In genomic region chr14:59836116-59836515, GRCh38 we compare ENCODE assay signal across 26 cellular contexts. TPM values are rescaled to one million over a fixed set of nuclear protein-coding genes. Genes with fewer than 3 reads are reported as not detected.
DNase-seq lines count a peak whose midpoint lies in the region; ATAC-seq, FAIRE-seq and TF ChIP-seq lines count a peak whose summit lies in the region.
"Had no signal": no experiment of that assay in that cellular context is flagged by ENCODE, and none has a peak within 500 bp of the region (broad histone marks: within the 10 kb centered on the region; RNA-seq: fewer than 3 reads in every experiment).

No MANE protein-coding gene starts in this region.

- H3T11ph ChIP-seq in H9 (ENCODE audit: low read length), result no peak overlapping the region

- no peak overlapping the region for H3K4me2 ChIP-seq in astrocyte (ENCODE audit: low read length)
- H3K4me2 ChIP-seq in H9 (ENCODE audit: insufficient read depth, insufficient read length, low read length), result no peak overlapping the region
- H3K4me2 ChIP-seq: GM23338 had no signal

- H3K4me3 ChIP-seq in MG63 (no peak overlapping the region), astrocyte (ENCODE audit: insufficient read depth, low read depth, low read length) (no peak overlapping the region)
- H3K4me3 ChIP-seq: GM23338, HAP-1, K562, SJSA1 had no signal

- no peak for ATAC-seq in HG02678 (IDR thresholded peaks at IDR 0.05; ENCODE audit: unreplicated experiment)
- ATAC-seq: CD8-positive, alpha-beta T cell; GM23338; HepG2; K562 had no signal

- no peak overlapping the region for H2BK15ac ChIP-seq in H9 (ENCODE audit: low read depth, low read length)

- no peak overlapping the region for H2AK5ac ChIP-seq in H9 (ENCODE audit: insufficient read length, low read length)

- H4K91ac ChIP-seq in H9 (ENCODE audit: insufficient read length, low read depth, low read length), result no peak overlapping the region

- no peak overlapping the region for H3K14ac ChIP-seq in H9 (ENCODE audit: insufficient read depth, low read length)

- H2AFZ ChIP-seq in astrocyte (ENCODE audit: low read depth, low read length) (no peak overlapping the region), H9 (ENCODE audit: low read length) (no peak overlapping the region)
- H2AFZ ChIP-seq: GM23338 had no signal

- H3K27me3 Mint-ChIP-seq in astrocyte (ENCODE audit: low read depth, unreplicated experiment) (no peaks in the 10 kb centered on the region), H9 (ENCODE audit: low read depth) (peaks cover 3% of the 10 kb centered on the region)

- no peaks in the 10 kb centered on the region for H3K36me3 Mint-ChIP-seq in astrocyte (ENCODE audit: low read depth, unreplicated experiment)
- no peaks in the 10 kb centered on the region for H3K36me3 Mint-ChIP-seq in H9 (ENCODE audit: insufficient read depth in 1 of 3, low read depth in 3 of 3)
- H3K36me3 Mint-ChIP-seq: CD8-positive, alpha-beta T cell had no signal

- H3K79me2 ChIP-seq in astrocyte (ENCODE audit: insufficient read depth, low read length) (no peaks in the 10 kb centered on the region), H9 (ENCODE audit: insufficient read depth, low read length) (no peaks in the 10 kb centered on the region)

- H3K4me3 Mint-ChIP-seq in astrocyte (ENCODE audit: unreplicated experiment) (no peak overlapping the region), H9 (no peak overlapping the region)
- H3K4me3 Mint-ChIP-seq: B cell; CD8-positive, alpha-beta T cell; GM23338 had no signal

- no peak overlapping the region for H3K23ac ChIP-seq in H9 (ENCODE audit: insufficient read length, low read depth, low read length)

- no peak overlapping the region for H2BK5ac ChIP-seq in H9 (ENCODE audit: insufficient read length, low read length)

- H2BK20ac ChIP-seq in H9 (ENCODE audit: low read depth, low read length, poor library complexity, severe bottlenecking), result no peak overlapping the region

- no peaks in the 10 kb centered on the region for H3K79me1 ChIP-seq in H9 (ENCODE audit: insufficient read depth, low read depth, low read length, poor library complexity, severe bottlenecking)

- no peak overlapping the region for H3K56ac ChIP-seq in H9 (ENCODE audit: insufficient read length, low read depth, low read length)

- H2BK120ac ChIP-seq in H9 (ENCODE audit: low read depth, low read length, poor library complexity, severe bottlenecking), result no peak overlapping the region

- WGBS in H9 (ENCODE audit: extremely low coverage, insufficient read length, low lambda C conversion rate), result no CpG with 5 or more reads among the region's 3 CpGs

- H3K9me3 ChIP-seq in MG63 (no peaks in the 10 kb centered on the region), astrocyte (ENCODE audit: insufficient read depth, low read depth, low read length) (no peaks in the 10 kb centered on the region), H9 (ENCODE audit: control insufficient read depth, low read depth, low read length) (no peaks in the 10 kb centered on the region)
- H3K9me3 ChIP-seq: Caco-2, HAP-1, SJSA1 had no signal

- TF ChIP-seq CTCF in astrocyte (IDR thresholded peaks at IDR 0.05; ENCODE audit: insufficient read depth, low read depth, low read length), result no peak
- no peak for TF ChIP-seq CTCF in H9 (conservative IDR thresholded peaks at IDR 0.05)

- no peak overlapping the region for H4K5ac ChIP-seq in H9 (ENCODE audit: insufficient read length, low read depth, low read length)

- no peak overlapping the region for H3K9ac ChIP-seq in astrocyte (ENCODE audit: low read length)
- no peak overlapping the region for H3K9ac ChIP-seq in H9 (ENCODE audit: extremely low read depth, insufficient read length, low read length)

- H3K9me3 Mint-ChIP-seq in astrocyte (ENCODE audit: unreplicated experiment), result no peaks in the 10 kb centered on the region
- H3K9me3 Mint-ChIP-seq in H9, result no peaks in the 10 kb centered on the region
- H3K9me3 Mint-ChIP-seq: CD8-positive, alpha-beta T cell; GM23338 had no signal

- H3K27ac ChIP-seq in astrocyte (ENCODE audit: low read depth, low read length) (no peak overlapping the region), H9 (ENCODE audit: insufficient read length, low read depth, low read length) (no peak overlapping the region)
- H3K27ac ChIP-seq: C4-2B, SJSA1 had no signal

- H3K27ac Mint-ChIP-seq in astrocyte (ENCODE audit: unreplicated experiment), result no peak overlapping the region
- no peak overlapping the region for H3K27ac Mint-ChIP-seq in H9
- H3K27ac Mint-ChIP-seq: B cell; CD8-positive, alpha-beta T cell; GM23338 had no signal

- no peak overlapping the region for H3K18ac ChIP-seq in H9 (ENCODE audit: insufficient read length, low read depth, low read length)

- H2BK12ac ChIP-seq in H9 (ENCODE audit: insufficient read length, low read depth, low read length), result no peak overlapping the region

- H4K8ac ChIP-seq in H9 (replicated peaks; ENCODE audit: insufficient read length, low read depth, low read length), result no peak overlapping the region

- H3K23me2 ChIP-seq in H9 (ENCODE audit: insufficient read length, low read depth, low read length, poor library complexity, severe bottlenecking), result no peaks in the 10 kb centered on the region

- H3K4ac ChIP-seq in H9 (ENCODE audit: low read depth, low read length), result no peak overlapping the region

- H3K27me3 ChIP-seq in MG63, result no peaks in the 10 kb centered on the region
- no peaks in the 10 kb centered on the region for H3K27me3 ChIP-seq in astrocyte (ENCODE audit: insufficient read depth, low read length)
- H3K27me3 ChIP-seq in H9 (ENCODE audit: insufficient read depth, low read length), result no peaks in the 10 kb centered on the region
- H3K27me3 ChIP-seq: SJSA1 had no signal

- FAIRE-seq in astrocyte (lab: Jason Lieb, UNC), result peak; percentile 32
- peak; percentile 63 for FAIRE-seq in urothelium cell line (lab: Jason Lieb, UNC)
- FAIRE-seq: HepG2, K562 had no signal

- H3K4me1 Mint-ChIP-seq in astrocyte (ENCODE audit: low read depth, unreplicated experiment), result no peaks in the 10 kb centered on the region
- no peaks in the 10 kb centered on the region for H3K4me1 Mint-ChIP-seq in H9
- H3K4me1 Mint-ChIP-seq: B cell, GM23338 had no signal

- H3K36me3 ChIP-seq in MG63, result no peaks in the 10 kb centered on the region
- H3K36me3 ChIP-seq in astrocyte (ENCODE audit: insufficient read depth, low read length), result no peaks in the 10 kb centered on the region
- H3K36me3 ChIP-seq: HAP-1, SJSA1 had no signal

- no peaks in the 10 kb centered on the region for H4K20me1 ChIP-seq in astrocyte (ENCODE audit: insufficient read depth, low read length)
- no peaks in the 10 kb centered on the region for H4K20me1 ChIP-seq in H9 (ENCODE audit: control insufficient read depth, insufficient read depth, insufficient read length)

- H3K4me1 ChIP-seq in astrocyte (ENCODE audit: insufficient read depth, low read length) (no peaks in the 10 kb centered on the region), H9 (ENCODE audit: insufficient read depth, low read length) (no peaks in the 10 kb centered on the region)
- H3K4me1 ChIP-seq: Caco-2, HAP-1, SJSA1 had no signal

- DNase-seq in ELR (ENCODE audit: low read depth) (peak; percentile 8), MG63 (peak; percentile 10), astrocyte (ENCODE audit: low read depth) (no peak), urothelium cell line (ENCODE audit: low spot score) (no peak), GM19238 (ENCODE audit: insufficient read length, low spot score) (no peak), H9 (no peak)
- DNase-seq: Caco-2; CD8-positive, alpha-beta T cell; NCI-H1092; NCI-H1417 treated with DMSO at 0.1 percent for 48 hours; NCI-H1694 treated with DMSO at 0.1 percent for 48 hours; NCI-H2081; NCI-H2171 treated with DMSO at 0.1 percent for 48 hours; NCI-H345; NCI-H510A treated with DMSO at 0.1 percent for 48 hours; Right ventricle myocardium superior; RPMI8226; T-helper 2 cell had no signal

RNA-seq across cellular contexts. Expression of gene RTN1, which starts 34.5 kb away (rescaled TPM):
- 1.4 and 2.8 TPM in 2 replicates for total RNA-seq in MG63 (2014; rRNA removed; shearing (Covaris generic); ENCODE audit: low replicate concordance)
- total RNA-seq in astrocyte (0.60 and 1.2 TPM in 2 replicates), H9 (2021) (0.92 and 1.8 TPM in 2 replicates)
- total RNA-seq: B cell; CD8-positive, alpha-beta T cell had no signal

Comparison
In these comparisons a context has a peak if more than half of its experiments do, and no peak if none do; other contexts are left out.
1. DNase-seq: peak in ELR (single experiment) and MG63 (single experiment); none in astrocyte (single experiment), urothelium cell line (single experiment), GM19238 (single experiment) and H9 (single experiment).